1 cellular context compared by ENCODE assay signal in the genomic region with DNA sequence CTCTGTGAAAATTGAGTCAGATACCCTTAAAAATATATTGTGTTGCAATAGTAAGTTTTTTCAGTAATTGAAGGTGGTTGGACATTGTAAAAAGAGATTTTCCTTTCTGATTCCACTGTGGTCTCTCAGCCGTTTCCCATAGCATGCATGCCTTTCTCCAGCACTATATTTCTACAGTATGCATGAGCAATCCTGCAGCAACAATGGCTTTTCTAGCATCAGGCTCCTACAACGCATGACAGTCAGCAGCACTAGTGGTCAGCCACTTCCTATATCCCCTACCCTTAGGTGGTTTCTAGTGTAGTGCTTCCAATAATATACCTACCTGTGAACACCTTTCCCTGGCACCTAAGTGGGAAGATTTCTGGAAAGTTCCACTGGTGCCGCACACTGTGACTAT.
TF ChIP-seq lines count a peak whose summit lies in the region.

No MANE protein-coding gene starts in this region.

TF ChIP-seq in IMR-90, 13 proteins besides CTCF, POLR2A, EP300 and RAD21:
- TF ChIP-seq RFX5 (IDR thresholded peaks at IDR 0.05; ENCODE audit: low read depth, low read length) (no peak), CHD1 (IDR thresholded peaks at IDR 0.05; ENCODE audit: low read depth, low read length) (no peak), MAFK (IDR thresholded peaks at IDR 0.05; ENCODE audit: low read depth, low read length) (no peak), MXI1 (IDR thresholded peaks at IDR 0.05; ENCODE audit: borderline replicate concordance, low read depth, low read length) (no peak), RCOR1 (IDR thresholded peaks at IDR 0.05; ENCODE audit: insufficient replicate concordance, low read length) (no peak), NFE2L2 (IDR thresholded peaks at IDR 0.05; ENCODE audit: low read depth, low read length) (no peak), MAZ (IDR thresholded peaks at IDR 0.05; ENCODE audit: borderline replicate concordance, low read depth, low read length) (no peak), FOS (IDR thresholded peaks at IDR 0.05; ENCODE audit: low read depth, low read length) (no peak), BHLHE40 (IDR thresholded peaks at IDR 0.05; ENCODE audit: low read depth, low read length) (no peak), CEBPB (IDR thresholded peaks at IDR 0.05; ENCODE audit: low read depth, low read length) (no peak), SMC3 (IDR thresholded peaks at IDR 0.05; ENCODE audit: low read depth, low read length) (no peak)
- TF ChIP-seq, protein P1, sequence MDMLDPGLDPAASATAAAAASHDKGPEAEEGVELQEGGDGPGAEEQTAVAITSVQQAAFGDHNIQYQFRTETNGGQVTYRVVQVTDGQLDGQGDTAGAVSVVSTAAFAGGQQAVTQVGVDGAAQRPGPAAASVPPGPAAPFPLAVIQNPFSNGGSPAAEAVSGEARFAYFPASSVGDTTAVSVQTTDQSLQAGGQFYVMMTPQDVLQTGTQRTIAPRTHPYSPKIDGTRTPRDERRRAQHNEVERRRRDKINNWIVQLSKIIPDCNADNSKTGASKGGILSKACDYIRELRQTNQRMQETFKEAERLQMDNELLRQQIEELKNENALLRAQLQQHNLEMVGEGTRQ (IDR thresholded peaks at IDR 0.05; ENCODE audit: low read depth, low read length), result no peak
- TF ChIP-seq, protein P2, sequence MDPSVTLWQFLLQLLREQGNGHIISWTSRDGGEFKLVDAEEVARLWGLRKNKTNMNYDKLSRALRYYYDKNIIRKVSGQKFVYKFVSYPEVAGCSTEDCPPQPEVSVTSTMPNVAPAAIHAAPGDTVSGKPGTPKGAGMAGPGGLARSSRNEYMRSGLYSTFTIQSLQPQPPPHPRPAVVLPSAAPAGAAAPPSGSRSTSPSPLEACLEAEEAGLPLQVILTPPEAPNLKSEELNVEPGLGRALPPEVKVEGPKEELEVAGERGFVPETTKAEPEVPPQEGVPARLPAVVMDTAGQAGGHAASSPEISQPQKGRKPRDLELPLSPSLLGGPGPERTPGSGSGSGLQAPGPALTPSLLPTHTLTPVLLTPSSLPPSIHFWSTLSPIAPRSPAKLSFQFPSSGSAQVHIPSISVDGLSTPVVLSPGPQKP (IDR thresholded peaks at IDR 0.05; ENCODE audit: borderline replicate concordance, low read depth, low read length), result no peak
